ENCODE assay signal across 1 cellular context in genomic region chr2:65320042-65320711, GRCh38.
TF ChIP-seq lines count a peak whose summit lies in the region.

No MANE protein-coding gene starts in this region.

TF ChIP-seq in SK-N-SH, 30 proteins besides CTCF, POLR2A, EP300 and RAD21 (continued from another document):
- TF ChIP-seq, protein P1, sequence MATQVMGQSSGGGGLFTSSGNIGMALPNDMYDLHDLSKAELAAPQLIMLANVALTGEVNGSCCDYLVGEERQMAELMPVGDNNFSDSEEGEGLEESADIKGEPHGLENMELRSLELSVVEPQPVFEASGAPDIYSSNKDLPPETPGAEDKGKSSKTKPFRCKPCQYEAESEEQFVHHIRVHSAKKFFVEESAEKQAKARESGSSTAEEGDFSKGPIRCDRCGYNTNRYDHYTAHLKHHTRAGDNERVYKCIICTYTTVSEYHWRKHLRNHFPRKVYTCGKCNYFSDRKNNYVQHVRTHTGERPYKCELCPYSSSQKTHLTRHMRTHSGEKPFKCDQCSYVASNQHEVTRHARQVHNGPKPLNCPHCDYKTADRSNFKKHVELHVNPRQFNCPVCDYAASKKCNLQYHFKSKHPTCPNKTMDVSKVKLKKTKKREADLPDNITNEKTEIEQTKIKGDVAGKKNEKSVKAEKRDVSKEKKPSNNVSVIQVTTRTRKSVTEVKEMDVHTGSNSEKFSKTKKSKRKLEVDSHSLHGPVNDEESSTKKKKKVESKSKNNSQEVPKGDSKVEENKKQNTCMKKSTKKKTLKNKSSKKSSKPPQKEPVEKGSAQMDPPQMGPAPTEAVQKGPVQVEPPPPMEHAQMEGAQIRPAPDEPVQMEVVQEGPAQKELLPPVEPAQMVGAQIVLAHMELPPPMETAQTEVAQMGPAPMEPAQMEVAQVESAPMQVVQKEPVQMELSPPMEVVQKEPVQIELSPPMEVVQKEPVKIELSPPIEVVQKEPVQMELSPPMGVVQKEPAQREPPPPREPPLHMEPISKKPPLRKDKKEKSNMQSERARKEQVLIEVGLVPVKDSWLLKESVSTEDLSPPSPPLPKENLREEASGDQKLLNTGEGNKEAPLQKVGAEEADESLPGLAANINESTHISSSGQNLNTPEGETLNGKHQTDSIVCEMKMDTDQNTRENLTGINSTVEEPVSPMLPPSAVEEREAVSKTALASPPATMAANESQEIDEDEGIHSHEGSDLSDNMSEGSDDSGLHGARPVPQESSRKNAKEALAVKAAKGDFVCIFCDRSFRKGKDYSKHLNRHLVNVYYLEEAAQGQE (IDR thresholded peaks at IDR 0.05; ENCODE audit: low read depth, low read length), result no peak
- no peak for TF ChIP-seq CHD2 (IDR thresholded peaks at IDR 0.05; ENCODE audit: low read length, partially characterized antibody)
- TF ChIP-seq, protein P2, sequence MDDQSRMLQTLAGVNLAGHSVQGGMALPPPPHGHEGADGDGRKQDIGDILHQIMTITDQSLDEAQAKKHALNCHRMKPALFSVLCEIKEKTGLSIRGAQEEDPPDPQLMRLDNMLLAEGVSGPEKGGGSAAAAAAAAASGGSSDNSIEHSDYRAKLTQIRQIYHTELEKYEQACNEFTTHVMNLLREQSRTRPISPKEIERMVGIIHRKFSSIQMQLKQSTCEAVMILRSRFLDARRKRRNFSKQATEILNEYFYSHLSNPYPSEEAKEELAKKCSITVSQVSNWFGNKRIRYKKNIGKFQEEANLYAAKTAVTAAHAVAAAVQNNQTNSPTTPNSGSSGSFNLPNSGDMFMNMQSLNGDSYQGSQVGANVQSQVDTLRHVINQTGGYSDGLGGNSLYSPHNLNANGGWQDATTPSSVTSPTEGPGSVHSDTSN (IDR thresholded peaks at IDR 0.05), result no peak
- 0 out of 2 replicates have a peak, but pooled peaks have one; percentile 18 for TF ChIP-seq TAF1 (IDR thresholded peaks at IDR 0.05; ENCODE audit: borderline replicate concordance, low read depth, low read length)
- peak; percentile 73 for TF ChIP-seq JUND (IDR thresholded peaks at IDR 0.05)
- TF ChIP-seq MXI1 (IDR thresholded peaks at IDR 0.05; ENCODE audit: low read depth, low read length), result no peak
